ENCODE assay signal across 15 cellular contexts in genomic region chr7:605661-606450, GRCh38.
DNase-seq lines count a peak whose midpoint lies in the region; ATAC-seq and TF ChIP-seq lines count a peak whose summit lies in the region.
"Had no signal": no experiment of that assay in that cellular context is flagged by ENCODE, and none has a peak within 500 bp of the region (broad histone marks: within the 10 kb centered on the region; RNA-seq: fewer than 3 reads in every experiment).

No MANE protein-coding gene starts in this region.

- H3K27me3 Mint-ChIP-seq in activated naive CD8-positive, alpha-beta T cell treated with anti-CD3 and anti-CD28 coated beads, Interleukin-2, amount 50 U/mL, for 24 hours, result no peaks in the 10 kb centered on the region
- H3K27me3 Mint-ChIP-seq in naive B cell, result no peaks in the 10 kb centered on the region

- peaks cover 3% of the 10 kb centered on the region for H3K36me3 ChIP-seq in left ventricle myocardium inferior

- H3K9me3 Mint-ChIP-seq in activated naive CD8-positive, alpha-beta T cell treated with anti-CD3 and anti-CD28 coated beads, Interleukin-2, amount 50 U/mL, for 24 hours, result no peaks in the 10 kb centered on the region
- H3K9me3 Mint-ChIP-seq in naive B cell, result peaks cover 3 to 18% (median 7%) of the 10 kb centered on the region in 7 donors

- H3K9me3 ChIP-seq in left ventricle myocardium inferior (replicated peaks), result no peaks in the 10 kb centered on the region
- H3K9me3 ChIP-seq: esophagus muscularis mucosa, SK-N-SH had no signal

- no peaks in the 10 kb centered on the region for H3K27me3 ChIP-seq in left ventricle myocardium inferior (ENCODE audit: low read depth)
- H3K27me3 ChIP-seq: esophagus muscularis mucosa had no signal

- H3K4me1 Mint-ChIP-seq in activated naive CD8-positive, alpha-beta T cell treated with anti-CD3 and anti-CD28 coated beads, Interleukin-2, amount 50 U/mL, for 24 hours, result peaks cover 84% of the 10 kb centered on the region
- peaks cover 37 to 44% (median 43%) of the 10 kb centered on the region in 3 donors for H3K4me1 Mint-ChIP-seq in naive B cell

- peaks cover 60% of the 10 kb centered on the region for H3K36me3 Mint-ChIP-seq in activated naive CD8-positive, alpha-beta T cell treated with anti-CD3 and anti-CD28 coated beads, Interleukin-2, amount 50 U/mL, for 24 hours (ENCODE audit: low read depth)
- H3K36me3 Mint-ChIP-seq in naive B cell, result peaks cover 0 to 18% of the 10 kb centered on the region in 2 donors

- H3K4me3 ChIP-seq in left ventricle myocardium inferior, result no peak overlapping the region

- intact Hi-C loops in left ventricle myocardium superior (cut with micrococcal nuclease), result no loop called here
- intact Hi-C loops in left ventricle myocardium inferior (cut with micrococcal nuclease), result no loop called here

- peak; percentile 25 for DNase-seq in left ventricle myocardium superior
- DNase-seq in left ventricle myocardium inferior, result no peak
- DNase-seq in activated naive CD8-positive, alpha-beta T cell treated with anti-CD3 and anti-CD28 coated beads, Interleukin-2, amount 50 U/mL, for 24 hours, result no peak
- DNase-seq in naive B cell, result no peak
- DNase-seq in NCI-H446 (lab: John Stamatoyannopoulos, UW), result no peak
- no peak for DNase-seq in stimulated activated naive CD4-positive, alpha-beta T cell (lab: John Stamatoyannopoulos, UW)
- no peak for DNase-seq in iPS-NIHi7 (ENCODE audit: extremely low spot score)
- DNase-seq: caudate nucleus, GOT3, hippocampal formation, NCI-H1417 treated with DMSO at 0.1 percent for 48 hours, occipital lobe, SK-N-SH had no signal

- TF ChIP-seq CTCF in left ventricle myocardium inferior (IDR thresholded peaks at IDR 0.05; ENCODE audit: borderline replicate concordance), result no peak

- H3K27ac Mint-ChIP-seq in activated naive CD8-positive, alpha-beta T cell treated with anti-CD3 and anti-CD28 coated beads, Interleukin-2, amount 50 U/mL, for 24 hours, result peak overlapping the region; percentile 99
- peak overlapping the region in 4 of 6 donors; percentile 26 to 99 (median 64) for H3K27ac Mint-ChIP-seq in naive B cell

- peaks cover 63% of the 10 kb centered on the region for H3K4me1 ChIP-seq in left ventricle myocardium inferior

- H3K4me3 Mint-ChIP-seq in activated naive CD8-positive, alpha-beta T cell treated with anti-CD3 and anti-CD28 coated beads, Interleukin-2, amount 50 U/mL, for 24 hours, result peak overlapping the region; percentile 90
- peak overlapping the region in 2 of 8 donors; percentile 27 to 44 for H3K4me3 Mint-ChIP-seq in naive B cell

- no peak for ATAC-seq in left ventricle myocardium superior
- ATAC-seq in activated naive CD8-positive, alpha-beta T cell treated with anti-CD3 and anti-CD28 coated beads, Interleukin-2, amount 50 U/mL, for 24 hours, result no peak
- ATAC-seq in naive B cell (ENCODE audit: low read depth in 2 of 2), result no peak
- ATAC-seq in GM21717 (IDR thresholded peaks at IDR 0.05; ENCODE audit: unreplicated experiment), result no peak

- H3K27ac ChIP-seq in left ventricle myocardium inferior (replicated peaks), result no peak overlapping the region
